In genomic region chr14:55581011-55581806, GRCh38 we compare ENCODE assay signal across 8 cellular contexts. TPM values are rescaled to one million over a fixed set of nuclear protein-coding genes. Genes with fewer than 3 reads are reported as not detected.
DNase-seq lines count a peak whose midpoint lies in the region; ATAC-seq, FAIRE-seq and TF ChIP-seq lines count a peak whose summit lies in the region.

No MANE protein-coding gene starts in this region.

- 3 to 4% (median 4%) methylated on average over 27 of the region's 27 CpGs for WGBS in small intestine, 3 donors

- H3K27me3 ChIP-seq in brain microvascular endothelial cell (replicated peaks) (no peaks in the 10 kb centered on the region), small intestine (ENCODE audit: control insufficient read depth in 2 of 2, insufficient read depth in 2 of 2, low read length in 2 of 2) (no peaks in the 10 kb centered on the region)

- no peak for FAIRE-seq in small intestine (lab: Jason Lieb, UNC)

- ATAC-seq in HG03439 (IDR thresholded peaks at IDR 0.05; ENCODE audit: unreplicated experiment) = peak; percentile 23
- ATAC-seq in HG03139 (IDR thresholded peaks at IDR 0.05; ENCODE audit: unreplicated experiment) = no peak

- TF ChIP-seq CTCF in brain microvascular endothelial cell (IDR thresholded peaks at IDR 0.05; ENCODE audit: low read depth, low read length, missing control alignments) = no peak

- no peak overlapping the region for H3K27ac ChIP-seq in brain microvascular endothelial cell
- H3K27ac ChIP-seq in small intestine (ENCODE audit: low read depth in 1 of 2, low read length in 1 of 2) = peak overlapping the region; percentile 88 to 90

- H3K36me3 ChIP-seq in brain microvascular endothelial cell (replicated peaks) (no peaks in the 10 kb centered on the region), small intestine (ENCODE audit: control insufficient read depth in 2 of 2, insufficient read depth in 2 of 2, low read length in 2 of 2) (no peaks in the 10 kb centered on the region)

- no peaks in the 10 kb centered on the region for H3K9me3 ChIP-seq in small intestine (ENCODE audit: control insufficient read depth, low read depth)

- peaks cover 10 to 15% of the 10 kb centered on the region in 2 donors for H3K4me1 ChIP-seq in small intestine (ENCODE audit: control insufficient read depth in 2 of 2, insufficient read depth in 1 of 2, low read depth in 1 of 2, low read length in 1 of 2)

- peak overlapping the region; percentile 79 for H3K4me3 ChIP-seq in brain microvascular endothelial cell (ENCODE audit: low read depth, low read length)
- peak overlapping the region; percentile 97 to 100 for H3K4me3 ChIP-seq in small intestine (ENCODE audit: low read depth in 1 of 2, low read length in 2 of 2)

- in situ Hi-C loops in brain microvascular endothelial cell (cut with HindIII; ENCODE audit: low pct_ligation_motif_present, low sequenced_read_pairs) = no loop called here

- peak; percentile 38 to 67 for DNase-seq in NCI-H2081 (lab: John Stamatoyannopoulos, UW)
- DNase-seq in NCI-H2081 treated with DMSO at 0.1 percent for 48 hours (lab: John Stamatoyannopoulos, UW) = no peak
- peak; percentile 34 for DNase-seq in T-helper 9 cell
- DNase-seq in brain microvascular endothelial cell = no peak
- DNase-seq in iPS-NIHi7 (ENCODE audit: extremely low spot score) = peak; percentile 29
- no peak for DNase-seq in small intestine

RNA-seq across cellular contexts. Expression of gene KTN1, which starts 1.2 kb away (rescaled TPM):
- 10 to 100 TPM; 42.9 to 83.7 (median 51.9) TPM for polyA plus RNA-seq in small intestine

Comparison
In these comparisons a context has a peak if more than half of its experiments do, and no peak if none do; other contexts are left out.
1. DNase-seq: peak in NCI-H2081 (2 of 2), T-helper 9 cell (single experiment) and iPS-NIHi7 (single experiment); none in NCI-H2081 treated with DMSO at 0.1 percent for 48 hours (single experiment), brain microvascular endothelial cell (single experiment) and small intestine (single experiment).